In genomic region chr10:70864940-70865339, GRCh38 we compare ENCODE assay signal across 17 cellular contexts. TPM values are rescaled to one million over a fixed set of nuclear protein-coding genes. Genes with fewer than 3 reads are reported as not detected.
DNase-seq lines count a peak whose midpoint lies in the region; TF ChIP-seq lines count a peak whose summit lies in the region.
"Had no signal": no experiment of that assay in that cellular context is flagged by ENCODE, and none has a peak within 500 bp of the region (broad histone marks: within the 10 kb centered on the region; RNA-seq: fewer than 3 reads in every experiment).

No MANE protein-coding gene starts in this region.

- DNase-seq in activated T-cell treated with anti-CD3 and anti-CD28 coated beads, Interleukin-2, amount 50 U/mL, for 24 hours: no peak
- DNase-seq in activated T-cell treated with anti-CD3 and anti-CD28 coated beads for 4 hours (no peak), PC-9 (no peak), chondrocyte (ENCODE audit: low spot score) (no peak), neural crest cell (ENCODE audit: low read depth, low spot score) (no peak), ascending aorta (ENCODE audit: low spot score in 2 of 2) (no peak), T-helper 1 cell (no peak)
- DNase-seq in activated naive CD4-positive, alpha-beta T cell treated with anti-CD3 and anti-CD28 coated beads, Interleukin-2, amount 10 ng/mL, durations not matched to agents 7 days and 5 days: no peak
- DNase-seq: CD8-positive, alpha-beta memory T cell; DMS79; KG1; NCI-H1092 treated with DMSO at 0.1 percent for 48 hours; NCI-H1694; NCI-H510A treated with DMSO at 0.1 percent for 48 hours; NCI-H82; PC-3 had no signal

- TF ChIP-seq CTCF in PC-9 (conservative IDR thresholded peaks at IDR 0.05) (no peak), chondrocyte (IDR thresholded peaks at IDR 0.05) (no peak), neural crest cell (conservative IDR thresholded peaks at IDR 0.05) (no peak), ascending aorta (IDR thresholded peaks at IDR 0.05) (no peak)

- CTCF ChIA-PET in PC-9 (lab: Charles Lee): no interaction called here
- CTCF ChIA-PET in activated naive CD4-positive, alpha-beta T cell treated with anti-CD3 and anti-CD28 coated beads, Interleukin-2, amount 10 ng/mL, durations not matched to agents 7 days and 5 days (lab: Charles Lee): interaction anchor here (1.1 kb wide), 1 partner anchor 10 kb away, joined by 3 read pairs; no protein-coding TSS in a partner anchor

- BruUV-seq in PC-9 (replicated peaks; lab: Mats Ljungman, UMichigan): no TSS peak

- H3K27ac ChIP-seq in PC-9 (peak overlapping the region; percentile 88), ascending aorta (no peak overlapping the region)

- H4K20me1 ChIP-seq in PC-9 (ENCODE audit: insufficient read depth): peaks cover 4% of the 10 kb centered on the region; the same call in 1 of the 2 replicates
- H4K20me1 ChIP-seq: BLaER1 treated with 17β-estradiol and CSF1 and Interleukin-3, amounts not matched to agents 10 nM and 100 nM had no signal

- no peaks in the 10 kb centered on the region for H3K9me3 Mint-ChIP-seq in activated T-cell treated with anti-CD3 and anti-CD28 coated beads, Interleukin-2, amount 50 U/mL, for 24 hours
- H3K9me3 Mint-ChIP-seq in chondrocyte (ENCODE audit: low read depth) (no peaks in the 10 kb centered on the region), neural crest cell (peaks cover 3% of the 10 kb centered on the region)
- no peaks in the 10 kb centered on the region for H3K9me3 Mint-ChIP-seq in activated naive CD4-positive, alpha-beta T cell treated with anti-CD3 and anti-CD28 coated beads, Interleukin-2, amount 10 ng/mL, durations not matched to agents 7 days and 5 days
- H3K9me3 Mint-ChIP-seq: CD8-positive, alpha-beta memory T cell had no signal

- H3K4me1 ChIP-seq in PC-9 (replicated peaks; ENCODE audit: insufficient read depth) (peaks cover 48% of the 10 kb centered on the region), ascending aorta (no peaks in the 10 kb centered on the region)

- POLR2A ChIA-PET in PC-9 (lab: Charles Lee; ENCODE audit: unreplicated experiment): no interaction called here

- no peaks in the 10 kb centered on the region for H3K9me2 ChIP-seq in PC-9 (ENCODE audit: insufficient read depth)

- H3K4me3 ChIP-seq in PC-9 (no peak overlapping the region), ascending aorta (no peak overlapping the region)
- H3K4me3 ChIP-seq: BLaER1 treated with 17β-estradiol and CSF1 and Interleukin-3, amounts not matched to agents 10 nM and 100 nM had no signal

- H3K4me3 Mint-ChIP-seq in activated T-cell treated with anti-CD3 and anti-CD28 coated beads, Interleukin-2, amount 50 U/mL, for 24 hours: no peak overlapping the region
- H3K4me3 Mint-ChIP-seq in chondrocyte (ENCODE audit: unreplicated experiment) (no peak overlapping the region), neural crest cell (no peak overlapping the region)
- H3K4me3 Mint-ChIP-seq in activated naive CD4-positive, alpha-beta T cell treated with anti-CD3 and anti-CD28 coated beads, Interleukin-2, amount 10 ng/mL, durations not matched to agents 7 days and 5 days: no peak overlapping the region
- H3K4me3 Mint-ChIP-seq: CD8-positive, alpha-beta memory T cell had no signal

- no peaks in the 10 kb centered on the region for H3K27me3 Mint-ChIP-seq in activated T-cell treated with anti-CD3 and anti-CD28 coated beads, Interleukin-2, amount 50 U/mL, for 24 hours
- H3K27me3 Mint-ChIP-seq in chondrocyte (ENCODE audit: low read depth) (no peaks in the 10 kb centered on the region), neural crest cell (ENCODE audit: low read depth) (no peaks in the 10 kb centered on the region)
- no peaks in the 10 kb centered on the region for H3K27me3 Mint-ChIP-seq in activated naive CD4-positive, alpha-beta T cell treated with anti-CD3 and anti-CD28 coated beads, Interleukin-2, amount 10 ng/mL, durations not matched to agents 7 days and 5 days
- H3K27me3 Mint-ChIP-seq: CD8-positive, alpha-beta memory T cell had no signal

- intact Hi-C loops in PC-9 (cut with micrococcal nuclease; ENCODE audit: unreplicated experiment): no loop called here
- intact Hi-C loops in ascending aorta (cut with DNase I): no loop called here

- peaks cover 22% of the 10 kb centered on the region for H3K4me1 Mint-ChIP-seq in activated T-cell treated with anti-CD3 and anti-CD28 coated beads, Interleukin-2, amount 50 U/mL, for 24 hours (ENCODE audit: low read depth)
- H3K4me1 Mint-ChIP-seq in chondrocyte (ENCODE audit: low read depth) (peaks cover 12% of the 10 kb centered on the region), neural crest cell (peaks cover 5% of the 10 kb centered on the region)
- H3K4me1 Mint-ChIP-seq in activated naive CD4-positive, alpha-beta T cell treated with anti-CD3 and anti-CD28 coated beads, Interleukin-2, amount 10 ng/mL, durations not matched to agents 7 days and 5 days: no peaks in the 10 kb centered on the region

- peaks cover 31% of the 10 kb centered on the region for H3F3A ChIP-seq in PC-9 (ENCODE audit: insufficient read depth, low read depth)

- peaks cover 25% of the 10 kb centered on the region for H3K36me3 ChIP-seq in PC-9 (ENCODE audit: low read depth)
- H3K36me3 ChIP-seq in ascending aorta: peaks cover 34 to 40% of the 10 kb centered on the region in 2 donors

- H3K36me3 Mint-ChIP-seq in activated T-cell treated with anti-CD3 and anti-CD28 coated beads, Interleukin-2, amount 50 U/mL, for 24 hours (ENCODE audit: low read depth): peaks cover 87% of the 10 kb centered on the region
- H3K36me3 Mint-ChIP-seq in chondrocyte (ENCODE audit: low read depth) (peaks cover 43% of the 10 kb centered on the region), neural crest cell (ENCODE audit: low read depth) (peaks cover 21% of the 10 kb centered on the region)
- peaks cover 8% of the 10 kb centered on the region for H3K36me3 Mint-ChIP-seq in activated naive CD4-positive, alpha-beta T cell treated with anti-CD3 and anti-CD28 coated beads, Interleukin-2, amount 10 ng/mL, durations not matched to agents 7 days and 5 days

- no peaks in the 10 kb centered on the region for H3K79me2 ChIP-seq in PC-9 (ENCODE audit: low read depth)

- H3K4me2 ChIP-seq in PC-9: peak overlapping the region; percentile 73

- H3K27me3 ChIP-seq in PC-9 (ENCODE audit: insufficient read depth, low read depth): no peaks in the 10 kb centered on the region
- no peaks in the 10 kb centered on the region for H3K27me3 ChIP-seq in ascending aorta

- H2AFZ ChIP-seq in PC-9: no peak overlapping the region

- H3K9me3 ChIP-seq in PC-9 (ENCODE audit: insufficient read depth, low read depth) (no peaks in the 10 kb centered on the region), ascending aorta (no peaks in the 10 kb centered on the region)

- H3K27ac Mint-ChIP-seq in activated T-cell treated with anti-CD3 and anti-CD28 coated beads, Interleukin-2, amount 50 U/mL, for 24 hours: peak overlapping the region; percentile 68
- H3K27ac Mint-ChIP-seq in chondrocyte (ENCODE audit: unreplicated experiment): peak overlapping the region; percentile 83
- H3K27ac Mint-ChIP-seq in neural crest cell (ENCODE audit: unreplicated experiment): peak overlapping the region; percentile 79
- H3K27ac Mint-ChIP-seq in activated naive CD4-positive, alpha-beta T cell treated with anti-CD3 and anti-CD28 coated beads, Interleukin-2, amount 10 ng/mL, durations not matched to agents 7 days and 5 days: no peak overlapping the region

RNA-seq across cellular contexts. Expression of gene PCBD1, which starts 23.4 kb away (rescaled TPM):
- 128 and 164 TPM in 2 replicates for total RNA-seq in PC-9 (2021)
- 38.4 to 55.0 TPM (median 49.3 TPM) in 3 replicates for total RNA-seq in chondrocyte
- total RNA-seq in neural crest cell: 38.2 and 38.3 TPM in 2 replicates
- total RNA-seq in ascending aorta: 45.8 TPM

RNA-seq across cellular contexts. Expression of gene SGPL1, which starts 49.2 kb away (rescaled TPM):
- total RNA-seq in PC-9 (2021) (96.9 and 141 TPM in 2 replicates), chondrocyte (44.2 to 71.8 TPM (median 60.5 TPM) in 3 replicates), neural crest cell (48.0 and 58.2 TPM in 2 replicates), ascending aorta (6.2 TPM)
